In genomic region chr7:151697515-151697895, GRCh38 we compare ENCODE assay signal across 20 cellular contexts.
DNase-seq lines count a peak whose midpoint lies in the region; ATAC-seq and TF ChIP-seq lines count a peak whose summit lies in the region.
"Had no signal": no experiment of that assay in that cellular context is flagged by ENCODE, and none has a peak within 500 bp of the region (broad histone marks: within the 10 kb centered on the region; RNA-seq: fewer than 3 reads in every experiment).

No MANE protein-coding gene starts in this region.

- H3F3A ChIP-seq in MM.1S (ENCODE audit: insufficient read depth, low read length): no peaks in the 10 kb centered on the region

- no peak for TF ChIP-seq CTCF in MM.1S (IDR thresholded peaks at IDR 0.05; ENCODE audit: low read length)

- no peaks in the 10 kb centered on the region for H3K9me2 ChIP-seq in MM.1S (replicated peaks; ENCODE audit: insufficient read depth, low read length)

- no peaks in the 10 kb centered on the region for H3K9me3 Mint-ChIP-seq in stimulated activated naive CD8-positive, alpha-beta T cell treated with anti-CD3 and anti-CD28 coated beads, Interleukin-15, amount 100 ng/mL, for 72 hours
- H3K9me3 Mint-ChIP-seq: activated CD8-positive, alpha-beta T cell treated with anti-CD3 and anti-CD28 coated beads for 36 hours; activated T-helper 1 cell treated with anti-CD3 and anti-CD28 coated beads, Interleukin-12 subunit alpha, Interleukin-12 subunit beta, Interleukin-2, Interleukin-4 antibody, amounts not matched to agents 30 ng/mL and 10 ng/mL and 1 ng/mL, durations not matched to agents 14 hours and 24 hours and 36 hours; H9; memory B cell had no signal

- H3K36me3 ChIP-seq in SJCRH30 (no peaks in the 10 kb centered on the region), MM.1S (replicated peaks; ENCODE audit: insufficient read depth, low read length) (no peaks in the 10 kb centered on the region)
- H3K36me3 ChIP-seq: pancreas, stomach, thyroid gland, vagina had no signal

- peak; percentile 17 for ATAC-seq in stimulated activated naive CD8-positive, alpha-beta T cell treated with anti-CD3 and anti-CD28 coated beads, Interleukin-15, amount 100 ng/mL, for 72 hours
- no peak for ATAC-seq in stimulated activated naive CD8-positive, alpha-beta T cell treated with anti-CD3 and anti-CD28 coated beads, Interleukin-15, Interleukin-2, amounts not matched to agents 100 U/mL and 50 U/mL, for 24 hours
- ATAC-seq in left lobe of liver (peak; percentile 0), HG03521 (IDR thresholded peaks at IDR 0.05; ENCODE audit: unreplicated experiment) (no peak)
- ATAC-seq: activated CD8-positive, alpha-beta T cell treated with anti-CD3 and anti-CD28 coated beads for 36 hours had no signal

- H3K4me2 ChIP-seq in MM.1S (ENCODE audit: low read depth, low read length): no peak overlapping the region

- H2AFZ ChIP-seq in MM.1S (ENCODE audit: low read length): no peak overlapping the region

- no peak overlapping the region for H3K4me3 Mint-ChIP-seq in stimulated activated naive CD8-positive, alpha-beta T cell treated with anti-CD3 and anti-CD28 coated beads, Interleukin-15, amount 100 ng/mL, for 72 hours
- H3K4me3 Mint-ChIP-seq: activated CD8-positive, alpha-beta T cell treated with anti-CD3 and anti-CD28 coated beads for 36 hours; activated T-helper 1 cell treated with anti-CD3 and anti-CD28 coated beads, Interleukin-12 subunit alpha, Interleukin-12 subunit beta, Interleukin-2, Interleukin-4 antibody, amounts not matched to agents 30 ng/mL and 10 ng/mL and 1 ng/mL, durations not matched to agents 14 hours and 24 hours and 36 hours; H9; memory B cell had no signal

- no peaks in the 10 kb centered on the region for H3K27me3 Mint-ChIP-seq in stimulated activated naive CD8-positive, alpha-beta T cell treated with anti-CD3 and anti-CD28 coated beads, Interleukin-15, amount 100 ng/mL, for 72 hours
- H3K27me3 Mint-ChIP-seq: activated CD8-positive, alpha-beta T cell treated with anti-CD3 and anti-CD28 coated beads for 36 hours; memory B cell had no signal

- H3K4me1 Mint-ChIP-seq in stimulated activated naive CD8-positive, alpha-beta T cell treated with anti-CD3 and anti-CD28 coated beads, Interleukin-15, amount 100 ng/mL, for 72 hours: peaks cover 39% of the 10 kb centered on the region

- H3K27ac ChIP-seq in angular gyrus (ENCODE audit: low read depth, low read length) (peak overlapping the region; percentile 59), SJCRH30 (no peak overlapping the region), MM.1S (ENCODE audit: low read length) (no peak overlapping the region)
- H3K27ac ChIP-seq: C4-2B, pancreas had no signal

- H3K79me2 ChIP-seq in MM.1S (ENCODE audit: low read length): no peaks in the 10 kb centered on the region

- no peak for DNase-seq in stimulated activated naive CD8-positive, alpha-beta T cell treated with anti-CD3 and anti-CD28 coated beads, Interleukin-15, amount 100 ng/mL, for 72 hours
- DNase-seq in stimulated activated naive CD8-positive, alpha-beta T cell treated with anti-CD3 and anti-CD28 coated beads, Interleukin-15, Interleukin-2, amounts not matched to agents 100 U/mL and 50 U/mL, for 24 hours: no peak
- DNase-seq in left lobe of liver (ENCODE audit: low spot score): no peak
- DNase-seq in SJCRH30: no peak
- no peak for DNase-seq in MM.1S
- DNase-seq: activated CD4-positive, alpha-beta T cell treated with anti-CD3 and anti-CD28 coated beads for 1 hour; activated CD8-positive, alpha-beta memory T cell treated with anti-CD3 and anti-CD28 coated beads, Interleukin-2, amount 50 U/mL, for 48 hours; activated CD8-positive, alpha-beta T cell treated with anti-CD3 and anti-CD28 coated beads for 36 hours; activated naive CD4-positive, alpha-beta T cell treated with Interleukin-2 at 50 U/mL for 16 hours; NCI-H446 treated with DMSO at 0.1 percent for 48 hours had no signal

- H3K27ac Mint-ChIP-seq in stimulated activated naive CD8-positive, alpha-beta T cell treated with anti-CD3 and anti-CD28 coated beads, Interleukin-15, amount 100 ng/mL, for 72 hours: peak overlapping the region in 1 of 2 donors; percentile 35
- H3K27ac Mint-ChIP-seq: activated CD8-positive, alpha-beta T cell treated with anti-CD3 and anti-CD28 coated beads for 36 hours; activated T-helper 1 cell treated with anti-CD3 and anti-CD28 coated beads, Interleukin-12 subunit alpha, Interleukin-12 subunit beta, Interleukin-2, Interleukin-4 antibody, amounts not matched to agents 30 ng/mL and 10 ng/mL and 1 ng/mL, durations not matched to agents 14 hours and 24 hours and 36 hours had no signal

- H3K4me1 ChIP-seq in SJCRH30 (peaks cover 60% of the 10 kb centered on the region), MM.1S (ENCODE audit: low read length) (no peaks in the 10 kb centered on the region)
- H3K4me1 ChIP-seq: pancreas had no signal

- no peaks in the 10 kb centered on the region for H3K27me3 ChIP-seq in SJCRH30
- H3K27me3 ChIP-seq in MM.1S (replicated peaks; ENCODE audit: insufficient read depth, low read length): peaks cover 8% of the 10 kb centered on the region; the same call in 1 of the 2 replicates
- H3K27me3 ChIP-seq: pancreas, stomach, thyroid gland, vagina had no signal

- H3K4me3 ChIP-seq in SJCRH30 (no peak overlapping the region), MM.1S (ENCODE audit: low read length) (no peak overlapping the region)
- H3K4me3 ChIP-seq: pancreas, stomach, thyroid gland, vagina had no signal

- H3K9me3 ChIP-seq in SJCRH30 (replicated peaks) (no peaks in the 10 kb centered on the region), MM.1S (replicated peaks; ENCODE audit: insufficient read depth, low read length) (no peaks in the 10 kb centered on the region)
- H3K9me3 ChIP-seq: pancreas, stomach, thyroid gland, vagina had no signal

- no peaks in the 10 kb centered on the region for H4K20me1 ChIP-seq in MM.1S (ENCODE audit: insufficient read depth, low read length)

- H3K9ac ChIP-seq in MM.1S (ENCODE audit: low read length): no peak overlapping the region

Comparison
In these comparisons a context has a peak if more than half of its experiments do, and no peak if none do; other contexts are left out.
1. ATAC-seq: peak in stimulated activated naive CD8-positive, alpha-beta T cell treated with anti-CD3 and anti-CD28 coated beads, Interleukin-15, amount 100 ng/mL, for 72 hours (single experiment) and left lobe of liver (single experiment); none in stimulated activated naive CD8-positive, alpha-beta T cell treated with anti-CD3 and anti-CD28 coated beads, Interleukin-15, Interleukin-2, amounts not matched to agents 100 U/mL and 50 U/mL, for 24 hours (single experiment) and HG03521 (single experiment).